ENCODE assay signal across 10 cellular contexts in the genomic region with DNA sequence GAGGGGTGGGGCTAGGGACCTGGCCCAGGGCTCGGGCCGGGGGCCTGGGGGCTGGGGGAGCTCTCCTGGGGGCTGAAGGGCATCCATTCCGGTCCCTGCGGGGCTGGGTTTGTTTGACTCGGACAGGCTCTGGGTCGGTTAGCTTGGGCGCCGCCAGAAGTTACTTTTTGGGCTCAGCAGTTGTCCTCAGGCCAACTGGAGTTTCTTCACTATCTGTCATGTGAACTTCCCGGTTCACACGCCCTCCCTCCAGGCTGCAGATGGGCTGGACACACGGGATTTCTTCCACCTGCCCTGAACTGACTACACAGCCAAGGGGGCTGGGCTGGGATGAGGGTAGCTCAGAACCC. TPM values are rescaled to one million over a fixed set of nuclear protein-coding genes. Genes with fewer than 3 reads are reported as not detected.
DNase-seq lines count a peak whose midpoint lies in the region; ATAC-seq, FAIRE-seq and TF ChIP-seq lines count a peak whose summit lies in the region.
"Had no signal": no experiment of that assay in that cellular context is flagged by ENCODE, and none has a peak within 500 bp of the region (broad histone marks: within the 10 kb centered on the region; RNA-seq: fewer than 3 reads in every experiment).

No MANE protein-coding gene starts in this region.

- CTCF ChIA-PET in H1 (lab: Charles Lee; ENCODE audit: partially characterized antibody), result interaction anchor here (0.9 to 9.7 kb wide), 19 partner anchors 9 to 181 kb away, joined by 3 to 88 read pairs (median 4); partner anchors contain the start of genes ABCB8 and AGAP3
- CTCF ChIA-PET in CD4-positive, alpha-beta memory T cell (lab: Charles Lee; ENCODE audit: partially characterized antibody), result interaction anchor here (1.5 kb wide), 1 partner anchor 48 kb away, joined by 5 read pairs; no protein-coding TSS in a partner anchor

- no peak overlapping the region for H3K14ac ChIP-seq in H1 (ENCODE audit: insufficient read length)

- intact Hi-C loops in CD4-positive, alpha-beta memory T cell (cut with micrococcal nuclease), result no loop called here

- no peak for TF ChIP-seq EP300 in H1 (IDR thresholded peaks at IDR 0.05; ENCODE audit: borderline replicate concordance in 1 of 2, low read depth in 2 of 2, low read length in 2 of 2)

- no peak overlapping the region for H3K4me3 Mint-ChIP-seq in CD4-positive, alpha-beta memory T cell
- H3K4me3 Mint-ChIP-seq: activated naive CD8-positive, alpha-beta T cell treated with anti-CD3 and anti-CD28 coated beads, Interleukin-2, amount 10 ng/mL, durations not matched to agents 7 days and 5 days had no signal

- H3K27me3 ChIP-seq in HUES48 (ENCODE audit: control insufficient read depth, insufficient read depth, low read length), result no peaks in the 10 kb centered on the region
- peaks cover 0 to 2% (median 0%) of the 10 kb centered on the region in 4 experiments; a peak in 2 of 7 replicates for H3K27me3 ChIP-seq in H1 (replicated peaks in 1 of 4; ENCODE audit: control insufficient read depth in 3 of 4, extremely low read depth in 1 of 4, insufficient read depth in 3 of 4, low read length in 3 of 4)
- no peaks in the 10 kb centered on the region for H3K27me3 ChIP-seq in subcutaneous abdominal adipose tissue (ENCODE audit: control insufficient read depth in 5 of 5, insufficient read depth in 4 of 5, low read length in 5 of 5)
- no peaks in the 10 kb centered on the region for H3K27me3 ChIP-seq in CD4-positive, alpha-beta memory T cell (ENCODE audit: insufficient read depth, low read length)

- no peak overlapping the region for H2BK120ac ChIP-seq in H1 (replicated peaks; ENCODE audit: low read depth, low read length)

- no peak overlapping the region for H2AFZ ChIP-seq in H1 (ENCODE audit: low read length)

- peak overlapping the region in 3 of 7 donors; percentile 52 to 68 (median 63) for H3K27ac Mint-ChIP-seq in CD4-positive, alpha-beta memory T cell
- H3K27ac Mint-ChIP-seq: activated naive CD8-positive, alpha-beta T cell treated with anti-CD3 and anti-CD28 coated beads, Interleukin-2, amount 10 ng/mL, durations not matched to agents 7 days and 5 days had no signal

- H3K9me3 Mint-ChIP-seq in CD4-positive, alpha-beta memory T cell, result no peaks in the 10 kb centered on the region
- H3K9me3 Mint-ChIP-seq: activated naive CD8-positive, alpha-beta T cell treated with anti-CD3 and anti-CD28 coated beads, Interleukin-2, amount 10 ng/mL, durations not matched to agents 7 days and 5 days had no signal

- H3K4me3 ChIP-seq in HUES48 (ENCODE audit: low read depth, low read length), result peak overlapping the region; percentile 71
- H3K4me3 ChIP-seq in H1 (ENCODE audit: extremely low read depth in 1 of 4, insufficient read depth in 2 of 4, low read depth in 3 of 4, low read length in 4 of 4), result peak overlapping the region; percentile 34 to 91 (median 42)
- no peak overlapping the region for H3K4me3 ChIP-seq in subcutaneous abdominal adipose tissue (ENCODE audit: low read depth in 1 of 5, low read length in 5 of 5)
- no peak overlapping the region for H3K4me3 ChIP-seq in CD4-positive, alpha-beta memory T cell (ENCODE audit: low read length in 2 of 2)

- peaks cover 5 to 9% of the 10 kb centered on the region in 2 experiments for H4K20me1 ChIP-seq in H1 (replicated peaks in 1 of 2; ENCODE audit: control insufficient read depth in 1 of 2, insufficient read depth in 2 of 2, low read length in 2 of 2)

- no peak for TF ChIP-seq RAD21 in H1 (IDR thresholded peaks at IDR 0.05 in 1 of 2, conservative IDR thresholded peaks at IDR 0.05 in 1 of 2; ENCODE audit: low read depth in 2 of 2, low read length in 2 of 2)

- no peak overlapping the region for H2BK15ac ChIP-seq in H1 (ENCODE audit: low read length)

- H3K9me3 ChIP-seq in HUES48 (ENCODE audit: control insufficient read depth, insufficient read depth, low read length) (no peaks in the 10 kb centered on the region), H1 (ENCODE audit: insufficient read depth in 2 of 2, low read depth in 1 of 2, low read length in 1 of 2) (no peaks in the 10 kb centered on the region), subcutaneous abdominal adipose tissue (ENCODE audit: control insufficient read depth in 5 of 5, low read length in 5 of 5) (no peaks in the 10 kb centered on the region)
- no peaks in the 10 kb centered on the region for H3K9me3 ChIP-seq in CD4-positive, alpha-beta memory T cell (ENCODE audit: control insufficient read depth in 1 of 2, low read length in 2 of 2)

- peaks cover 0 to 8% of the 10 kb centered on the region in 2 experiments; a peak in 1 of 4 replicates for H3K79me2 ChIP-seq in H1 (ENCODE audit: control insufficient read depth in 1 of 2, insufficient read depth in 2 of 2, low read length in 2 of 2)

- H2BK12ac ChIP-seq in H1 (ENCODE audit: low read depth, low read length), result no peak overlapping the region

- H3K4me1 Mint-ChIP-seq in CD4-positive, alpha-beta memory T cell, result peaks cover 11 to 30% (median 22%) of the 10 kb centered on the region in 4 donors

- peaks cover 6 to 42% of the 10 kb centered on the region in 2 donors for H3K36me3 Mint-ChIP-seq in CD4-positive, alpha-beta memory T cell

- H2BK20ac ChIP-seq in H1 (ENCODE audit: low read length), result no peak overlapping the region

- no peak overlapping the region for H3K4ac ChIP-seq in H1 (replicated peaks; ENCODE audit: insufficient read length, low read depth, low read length)

- H3K9ac ChIP-seq in HUES48 (ENCODE audit: low read depth, low read length) (no peak overlapping the region), H1 (replicated peaks in 1 of 4; ENCODE audit: extremely low read depth in 1 of 4, low read depth in 3 of 4, low read length in 3 of 4) (0 out of 7 replicates have a peak overlapping the region, but pooled peaks of 1 of the 4 experiments have one; percentile 13), subcutaneous abdominal adipose tissue (ENCODE audit: low read length in 5 of 5) (peak overlapping the region in 2 of 5 donors; percentile 35 to 56)

- POLR2A ChIA-PET in H1 (lab: Charles Lee; ENCODE audit: partially characterized antibody), result interaction anchor here (1.1 to 7.9 kb wide), 13 partner anchors 8 to 189 kb away, joined by 3 to 77 read pairs (median 6); partner anchors contain the start of genes ABCB8, AGAP3 and FASTK
- POLR2A ChIA-PET in CD4-positive, alpha-beta memory T cell (lab: Charles Lee; ENCODE audit: partially characterized antibody), result interaction anchor here (0.6 to 1.2 kb wide), 5 partner anchors 10 to 669 kb away, joined by 3 to 5 read pairs (median 3); partner anchors contain the start of genes FASTK and TMUB1

- H3K4me1 ChIP-seq in HUES48 (ENCODE audit: control insufficient read depth, insufficient read depth, low read length) (peaks cover 41% of the 10 kb centered on the region), H1 (replicated peaks in 1 of 4; ENCODE audit: control insufficient read depth in 3 of 4, insufficient read depth in 4 of 4, low read length in 3 of 4) (peaks cover 12 to 39% (median 34%) of the 10 kb centered on the region in 4 experiments), subcutaneous abdominal adipose tissue (ENCODE audit: control insufficient read depth in 5 of 5, insufficient read depth in 5 of 5, low read length in 5 of 5) (peaks cover 3 to 46% (median 43%) of the 10 kb centered on the region in 5 donors)
- H3K4me1 ChIP-seq in CD4-positive, alpha-beta memory T cell (ENCODE audit: insufficient read depth, low read length), result peaks cover 29% of the 10 kb centered on the region

- H3K23me2 ChIP-seq in H1 (ENCODE audit: low read depth, low read length), result peaks cover 24% of the 10 kb centered on the region

- H3K27me3 Mint-ChIP-seq in CD4-positive, alpha-beta memory T cell, result no peaks in the 10 kb centered on the region
- H3K27me3 Mint-ChIP-seq: activated naive CD8-positive, alpha-beta T cell treated with anti-CD3 and anti-CD28 coated beads, Interleukin-2, amount 10 ng/mL, durations not matched to agents 7 days and 5 days had no signal

- no peak overlapping the region for H3K23ac ChIP-seq in H1 (ENCODE audit: insufficient read length)

- no peak overlapping the region for H4K5ac ChIP-seq in H1 (ENCODE audit: insufficient read length, low read depth, low read length)

- no peak for FAIRE-seq in H1 (lab: Jason Lieb, UNC)

- no peak overlapping the region for H2BK5ac ChIP-seq in H1 (ENCODE audit: low read depth, low read length)

- H2AK5ac ChIP-seq in H1 (ENCODE audit: low read depth, low read length), result 0 out of 2 replicates have a peak overlapping the region, but pooled peaks have one; percentile 53

- WGBS in H1 (ENCODE audit: extremely low coverage in 1 of 2, insufficient coverage in 1 of 2, insufficient read length in 1 of 2, insufficient replicate concordance in 2 of 2, low coverage in 1 of 2, low lambda C conversion rate in 2 of 2, missing lambda C conversion rate in 1 of 2), 2 experiments, result 14% methylated on average over 9 of the region's 11 CpGs; no CpG with 5 or more reads in 1 of the 2 experiments

- H3K79me1 ChIP-seq in H1 (ENCODE audit: low read depth, low read length), result peaks cover 6% of the 10 kb centered on the region; the same call in 1 of the 2 replicates

- no peak overlapping the region for H3K56ac ChIP-seq in H1 (replicated peaks; ENCODE audit: insufficient read length, low read depth, low read length)

- no peak for DNase-seq in H1 (ENCODE audit: low read depth in 1 of 2, low spot score in 2 of 2)
- peak; percentile 74 for DNase-seq in left lobe of liver (ENCODE audit: low spot score)
- no peak for DNase-seq in CD4-positive, alpha-beta memory T cell
- DNase-seq in hippocampal formation (lab: John Stamatoyannopoulos, UW), result no peak
- no peak for DNase-seq in NCI-H524 treated with DMSO at 0.1 percent for 48 hours (lab: John Stamatoyannopoulos, UW)
- DNase-seq: activated naive CD8-positive, alpha-beta T cell treated with anti-CD3 and anti-CD28 coated beads, Interleukin-2, amount 10 ng/mL, durations not matched to agents 7 days and 5 days; NCI-H2171 had no signal

- ATAC-seq in left lobe of liver (peak; percentile 40), GM19395 (IDR thresholded peaks at IDR 0.05; ENCODE audit: unreplicated experiment) (no peak)

- TF ChIP-seq POLR2A in H1 (IDR thresholded peaks at IDR 0.05; ENCODE audit: control extremely low read depth in 1 of 2, low read depth in 2 of 2, low read length in 2 of 2), result no peak

- H3K36me3 ChIP-seq in HUES48 (ENCODE audit: control insufficient read depth, insufficient read depth, low read length) (peaks cover 37% of the 10 kb centered on the region), H1 (ENCODE audit: control insufficient read depth in 2 of 4, insufficient read depth in 4 of 4, low read length in 3 of 4) (peaks cover 3 to 34% (median 17%) of the 10 kb centered on the region in 4 experiments; a peak in 6 of 8 replicates), subcutaneous abdominal adipose tissue (ENCODE audit: control insufficient read depth in 5 of 5, insufficient read depth in 5 of 5, low read length in 5 of 5) (peaks cover 0 to 51% (median 39%) of the 10 kb centered on the region in 5 donors)
- H3K36me3 ChIP-seq in CD4-positive, alpha-beta memory T cell (ENCODE audit: insufficient read depth, low read length), result peaks cover 29% of the 10 kb centered on the region

- H4K91ac ChIP-seq in H1 (replicated peaks; ENCODE audit: insufficient read length, low read length), result no peak overlapping the region

- H3K4me2 ChIP-seq in H1 (ENCODE audit: insufficient read depth in 1 of 2, low read depth in 2 of 2, low read length in 2 of 2), result peak overlapping the region; percentile 86 to 88

- H3K27ac ChIP-seq in HUES48 (ENCODE audit: low read depth, low read length), result peak overlapping the region; percentile 91
- no peak overlapping the region for H3K27ac ChIP-seq in H1 (ENCODE audit: low read depth, low read length)
- peak overlapping the region; percentile 72 for H3K27ac ChIP-seq in subcutaneous abdominal adipose tissue (ENCODE audit: low read depth, low read length)
- H3K27ac ChIP-seq in CD4-positive, alpha-beta memory T cell (ENCODE audit: low read depth, low read length), result no peak overlapping the region

- no peak overlapping the region for H3K18ac ChIP-seq in H1 (ENCODE audit: extremely low read depth, low read length)

- TF ChIP-seq CTCF in H1 (IDR thresholded peaks at IDR 0.05; ENCODE audit: control extremely low read depth in 1 of 3, insufficient read depth in 1 of 3, low read depth in 1 of 3, low read length in 3 of 3), result no peak

- no peak overlapping the region; the same call in 1 of the 2 replicates for H4K8ac ChIP-seq in H1 (ENCODE audit: extremely low read depth, insufficient read depth, low read length)

RNA-seq across cellular contexts. Expression of gene SLC4A2, which starts 3.8 kb away (rescaled TPM):
- 147 and 148 TPM in 2 replicates for total RNA-seq in H1 (2021; fragmentation: NEBNext Ultra II Directional; extraction: Animal tissue kit (Norgen Biotek cat#: 25700))
- polyA plus RNA-seq in H1 (2011; rRNA removed), result 72.6 and 105 TPM in 2 replicates
- 64.0 TPM for polyA plus RNA-seq in H1 (2011; cell fraction: cytosol; rRNA removed)
- 293 TPM for polyA plus RNA-seq in H1 (2011; cell fraction: nucleus; rRNA removed)
- polyA plus RNA-seq in H1 (2012, experiment 1 of 2), result 60.3 to 144 TPM (median 135 TPM) in 4 replicates
- 178 TPM for polyA plus RNA-seq in H1 (2012, experiment 2 of 2)
- polyA plus RNA-seq in H1 (2013, experiment 1 of 2), result 120 TPM
- 123 TPM for polyA plus RNA-seq in H1 (2013, experiment 2 of 2)
- 42.9 and 53.5 TPM in 2 replicates for polyA minus RNA-seq in H1 (2011; rRNA and poly(A)+ RNA removed)
- 63.4 TPM for polyA minus RNA-seq in H1 (2011; cell fraction: cytosol; rRNA and poly(A)+ RNA removed)
- polyA minus RNA-seq in H1 (2011; cell fraction: nucleus; rRNA and poly(A)+ RNA removed), result 68.4 TPM
- 83.1 TPM for total RNA-seq in left lobe of liver
- total RNA-seq in CD4-positive, alpha-beta memory T cell, result 10 to 100 TPM; 82.7 to 84.7 TPM
- 10 to 100 TPM; 12.8 to 24.3 TPM for polyA plus RNA-seq in CD4-positive, alpha-beta memory T cell

RNA-seq across cellular contexts. Expression of gene CDK5, which starts 5.5 kb away (rescaled TPM):
- total RNA-seq in H1 (2021; fragmentation: NEBNext Ultra II Directional; extraction: Animal tissue kit (Norgen Biotek cat#: 25700)), result 22.7 and 22.8 TPM in 2 replicates
- 37.2 and 47.8 TPM in 2 replicates for polyA plus RNA-seq in H1 (2011; rRNA removed)
- polyA plus RNA-seq in H1 (2011; cell fraction: cytosol; rRNA removed), result 30.4 TPM
- polyA plus RNA-seq in H1 (2011; cell fraction: nucleus; rRNA removed), result 29.0 TPM
- 23.4 to 31.3 TPM (median 27.8 TPM) in 4 replicates for polyA plus RNA-seq in H1 (2012, experiment 1 of 2)
- polyA plus RNA-seq in H1 (2012, experiment 2 of 2), result 24.6 TPM
- 20.9 TPM for polyA plus RNA-seq in H1 (2013, experiment 1 of 2)
- 19.9 TPM for polyA plus RNA-seq in H1 (2013, experiment 2 of 2)
- polyA minus RNA-seq in H1 (2011; rRNA and poly(A)+ RNA removed), result 20.8 and 22.0 TPM in 2 replicates
- 8.8 TPM for polyA minus RNA-seq in H1 (2011; cell fraction: cytosol; rRNA and poly(A)+ RNA removed)
- 14.2 TPM for polyA minus RNA-seq in H1 (2011; cell fraction: nucleus; rRNA and poly(A)+ RNA removed)
- 9.6 TPM for total RNA-seq in left lobe of liver
- 1 to 10 TPM; 6.3 to 7.5 TPM for total RNA-seq in CD4-positive, alpha-beta memory T cell
- polyA plus RNA-seq in CD4-positive, alpha-beta memory T cell, result 10 to 100 TPM; 10.8 to 15.2 TPM

RNA-seq across cellular contexts. Expression of gene ASIC3, which starts 14.9 kb away (rescaled TPM):
- total RNA-seq in H1 (2021; fragmentation: NEBNext Ultra II Directional; extraction: Animal tissue kit (Norgen Biotek cat#: 25700)), result 1.4 and 1.9 TPM in 2 replicates
- 1.6 and 4.3 TPM in 2 replicates for polyA plus RNA-seq in H1 (2011; rRNA removed)
- polyA plus RNA-seq in H1 (2011; cell fraction: cytosol; rRNA removed), result 2.6 TPM
- 17.4 TPM for polyA plus RNA-seq in H1 (2011; cell fraction: nucleus; rRNA removed)
- 3.1 to 5.6 TPM (median 4.2 TPM) in 4 replicates for polyA plus RNA-seq in H1 (2012, experiment 1 of 2)
- 2.4 TPM for polyA plus RNA-seq in H1 (2012, experiment 2 of 2)
- polyA plus RNA-seq in H1 (2013, experiment 1 of 2), result 0.87 TPM
- 0.74 TPM for polyA plus RNA-seq in H1 (2013, experiment 2 of 2)
- 0.27 and 0.88 TPM in 2 replicates for polyA minus RNA-seq in H1 (2011; rRNA and poly(A)+ RNA removed)
- 0.73 TPM for polyA minus RNA-seq in H1 (2011; cell fraction: cytosol; rRNA and poly(A)+ RNA removed)
- 2.1 TPM for polyA minus RNA-seq in H1 (2011; cell fraction: nucleus; rRNA and poly(A)+ RNA removed)
- 2.2 TPM for total RNA-seq in left lobe of liver
- total RNA-seq in CD4-positive, alpha-beta memory T cell, result 10 to 100 TPM; 10.6 to 11.6 TPM
- polyA plus RNA-seq in CD4-positive, alpha-beta memory T cell, result not detected

RNA-seq across cellular contexts. Expression of gene FASTK, which starts 17.4 kb away (rescaled TPM):
- 39.4 and 43.8 TPM in 2 replicates for total RNA-seq in H1 (2021; fragmentation: NEBNext Ultra II Directional; extraction: Animal tissue kit (Norgen Biotek cat#: 25700))
- 84.0 and 116 TPM in 2 replicates for polyA plus RNA-seq in H1 (2011; rRNA removed)
- 87.9 TPM for polyA plus RNA-seq in H1 (2011; cell fraction: cytosol; rRNA removed)
- 383 TPM for polyA plus RNA-seq in H1 (2011; cell fraction: nucleus; rRNA removed)
- 34.8 to 66.7 TPM (median 56.9 TPM) in 4 replicates for polyA plus RNA-seq in H1 (2012, experiment 1 of 2)
- polyA plus RNA-seq in H1 (2012, experiment 2 of 2), result 59.3 TPM
- 53.6 TPM for polyA plus RNA-seq in H1 (2013, experiment 1 of 2)
- 45.8 TPM for polyA plus RNA-seq in H1 (2013, experiment 2 of 2)
- 28.6 and 30.4 TPM in 2 replicates for polyA minus RNA-seq in H1 (2011; rRNA and poly(A)+ RNA removed)
- polyA minus RNA-seq in H1 (2011; cell fraction: cytosol; rRNA and poly(A)+ RNA removed), result 25.5 TPM
- polyA minus RNA-seq in H1 (2011; cell fraction: nucleus; rRNA and poly(A)+ RNA removed), result 71.3 TPM
- total RNA-seq in left lobe of liver, result 61.3 TPM
- 100 to 1,000 TPM; 123 to 126 TPM for total RNA-seq in CD4-positive, alpha-beta memory T cell
- polyA plus RNA-seq in CD4-positive, alpha-beta memory T cell, result 10 to 100 TPM; 51.2 to 62.2 TPM

RNA-seq across cellular contexts. Expression of gene TMUB1, which starts 20.1 kb away (rescaled TPM):
- total RNA-seq in H1 (2021; fragmentation: NEBNext Ultra II Directional; extraction: Animal tissue kit (Norgen Biotek cat#: 25700)), result 41.4 and 48.7 TPM in 2 replicates
- 56.2 and 85.7 TPM in 2 replicates for polyA plus RNA-seq in H1 (2011; rRNA removed)
- 38.5 TPM for polyA plus RNA-seq in H1 (2011; cell fraction: cytosol; rRNA removed)
- polyA plus RNA-seq in H1 (2011; cell fraction: nucleus; rRNA removed), result 77.0 TPM
- 23.7 to 47.4 TPM (median 42.5 TPM) in 4 replicates for polyA plus RNA-seq in H1 (2012, experiment 1 of 2)
- 45.8 TPM for polyA plus RNA-seq in H1 (2012, experiment 2 of 2)
- polyA plus RNA-seq in H1 (2013, experiment 1 of 2), result 69.9 TPM
- polyA plus RNA-seq in H1 (2013, experiment 2 of 2), result 77.4 TPM
- polyA minus RNA-seq in H1 (2011; rRNA and poly(A)+ RNA removed), result 6.5 and 7.1 TPM in 2 replicates
- 18.8 TPM for polyA minus RNA-seq in H1 (2011; cell fraction: cytosol; rRNA and poly(A)+ RNA removed)
- 14.7 TPM for polyA minus RNA-seq in H1 (2011; cell fraction: nucleus; rRNA and poly(A)+ RNA removed)
- total RNA-seq in left lobe of liver, result 60.4 TPM
- 10 to 100 TPM; 42.6 to 48.7 TPM for total RNA-seq in CD4-positive, alpha-beta memory T cell
- polyA plus RNA-seq in CD4-positive, alpha-beta memory T cell, result 10 to 100 TPM; 48.9 to 66.7 TPM

Comparison
In these comparisons a context has a peak if more than half of its experiments do, and no peak if none do; other contexts are left out.
1. H3K27ac ChIP-seq: peak in HUES48 (single experiment) and subcutaneous abdominal adipose tissue (single experiment); none in H1 (single experiment) and CD4-positive, alpha-beta memory T cell (single experiment).
2. H3K4me3 ChIP-seq: peak in HUES48 (single experiment) and H1 (4 of 4); none in subcutaneous abdominal adipose tissue (0 of 5) and CD4-positive, alpha-beta memory T cell (0 of 2).